ENCODE assay signal across 8 cellular contexts in the genomic region with DNA sequence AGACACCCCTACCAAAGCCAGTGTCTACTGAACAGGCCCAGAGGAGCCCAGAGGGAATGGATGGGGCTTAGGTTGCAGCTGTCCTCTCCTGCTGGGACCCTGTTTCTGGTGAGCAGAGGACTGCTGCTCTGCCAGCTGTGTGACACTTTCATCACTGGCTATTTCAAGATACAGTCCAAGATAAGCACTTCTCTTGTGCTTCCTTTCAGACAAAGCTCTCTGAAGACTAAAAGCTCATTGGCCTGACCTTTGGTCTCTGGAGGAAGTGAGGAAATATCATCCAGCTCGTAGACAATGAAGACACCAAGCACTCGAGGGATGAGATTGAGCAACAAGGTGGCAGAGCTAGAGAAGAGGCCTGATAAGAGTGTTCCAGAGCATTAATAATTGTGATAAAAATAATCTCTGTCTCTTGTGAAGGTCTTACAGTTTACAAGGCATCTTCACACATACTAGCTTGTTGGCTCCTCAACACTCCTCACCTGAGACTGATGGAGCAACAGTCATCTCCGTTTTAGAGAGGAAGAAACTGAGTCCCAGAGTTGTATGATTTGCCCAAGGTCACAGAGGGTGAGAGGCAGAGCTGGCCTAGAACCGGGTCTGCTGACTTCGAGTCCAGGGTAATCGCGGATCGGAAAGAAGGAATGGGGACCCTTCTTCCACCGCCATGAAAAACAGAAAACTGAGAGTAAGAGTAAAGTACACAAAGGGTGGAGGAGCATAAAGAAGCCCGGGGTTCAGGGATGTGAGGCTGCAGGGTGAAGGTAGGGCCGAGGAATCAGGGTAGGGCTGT. TPM values are rescaled to one million over a fixed set of nuclear protein-coding genes. Genes with fewer than 3 reads are reported as not detected.
DNase-seq lines count a peak whose midpoint lies in the region; ATAC-seq, FAIRE-seq and TF ChIP-seq lines count a peak whose summit lies in the region.

No MANE protein-coding gene starts in this region.

- peaks cover 40% of the 10 kb centered on the region for H3K4me1 Mint-ChIP-seq in activated naive CD8-positive, alpha-beta T cell (ENCODE audit: low read depth)

- H3K4me3 ChIP-seq in Loucy (ENCODE audit: low read length, poor library complexity, severe bottlenecking) (peak overlapping the region; percentile 84), right cardiac atrium (ENCODE audit: low read length) (peak overlapping the region; percentile 55)

- H3K27me3 ChIP-seq in Loucy (ENCODE audit: insufficient read depth, low read length, poor library complexity, severe bottlenecking) (no peaks in the 10 kb centered on the region), right cardiac atrium (ENCODE audit: control insufficient read depth, insufficient read depth) (no peaks in the 10 kb centered on the region)

- H3K27me3 Mint-ChIP-seq in activated naive CD8-positive, alpha-beta T cell, result no peaks in the 10 kb centered on the region

- H3K9me3 Mint-ChIP-seq in activated naive CD8-positive, alpha-beta T cell (ENCODE audit: low read depth), result no peaks in the 10 kb centered on the region

- no peaks in the 10 kb centered on the region for H3K9me3 ChIP-seq in Loucy (ENCODE audit: insufficient read depth, low read depth, low read length)
- no peaks in the 10 kb centered on the region for H3K9me3 ChIP-seq in right cardiac atrium (ENCODE audit: control insufficient read depth, low read length)

- peak; percentile 52 for DNase-seq in DMS53 (lab: John Stamatoyannopoulos, UW)
- no peak for DNase-seq in DMS53 treated with DMSO at 0.1 percent for 48 hours (lab: John Stamatoyannopoulos, UW; ENCODE audit: unreplicated experiment)
- no peak for DNase-seq in right cardiac atrium
- peak; percentile 20 for DNase-seq in putamen (ENCODE audit: low spot score)
- no peak for DNase-seq in H54 (ENCODE audit: insufficient read length, low spot score)

- WGBS in right cardiac atrium, result 3% methylated on average over 11 of the region's 11 CpGs

- intact Hi-C loops in right cardiac atrium (cut with DNase I), result loop anchor here in 1 of 4 donors (5.0 kb wide), 1 partner anchor 100 kb away; no protein-coding TSS in a partner anchor

- H4K20me1 ChIP-seq in Loucy (ENCODE audit: insufficient read depth, low read length, poor library complexity, severe bottlenecking), result no peaks in the 10 kb centered on the region

- no peaks in the 10 kb centered on the region for H3K36me3 ChIP-seq in Loucy (ENCODE audit: insufficient read depth, low read length)

- 0 out of 2 replicates have a peak, but pooled peaks cover 8% of the 10 kb centered on the region for H3K79me2 ChIP-seq in Loucy (ENCODE audit: insufficient read depth, low read length)

- peak overlapping the region; percentile 97 for H3K4me2 ChIP-seq in Loucy (ENCODE audit: low read depth, low read length, poor library complexity, severe bottlenecking)

- peaks cover 27% of the 10 kb centered on the region for H3K4me1 ChIP-seq in Loucy (ENCODE audit: insufficient read depth, low read length, poor library complexity, severe bottlenecking)
- H3K4me1 ChIP-seq in right cardiac atrium (ENCODE audit: control insufficient read depth, insufficient read depth, low read length), result no peaks in the 10 kb centered on the region

- peak overlapping the region; percentile 78 for H2AFZ ChIP-seq in Loucy (ENCODE audit: low read length)

- TF ChIP-seq CTCF in Loucy (conservative IDR thresholded peaks at IDR 0.05; ENCODE audit: low read length), result no peak

- H3K9me2 ChIP-seq in Loucy (replicated peaks; ENCODE audit: low read depth, low read length), result no peaks in the 10 kb centered on the region

- no peaks in the 10 kb centered on the region for H3F3A ChIP-seq in Loucy (ENCODE audit: low read depth)

- H3K4me3 Mint-ChIP-seq in activated naive CD8-positive, alpha-beta T cell, result peak overlapping the region; percentile 98

- no peak for FAIRE-seq in H54 (lab: Jason Lieb, UNC)

- ATAC-seq in right cardiac atrium (peak; percentile 3 to 38), GM21737 (IDR thresholded peaks at IDR 0.05; ENCODE audit: unreplicated experiment) (no peak)

- peak overlapping the region; percentile 85 for H3K9ac ChIP-seq in Loucy (ENCODE audit: low read depth, low read length, poor library complexity, severe bottlenecking)

- peak overlapping the region; percentile 99 for H3K27ac Mint-ChIP-seq in activated naive CD8-positive, alpha-beta T cell

- H3K27ac ChIP-seq in right cardiac atrium (ENCODE audit: low read length), result peak overlapping the region; percentile 56

- peaks cover 2% of the 10 kb centered on the region for H3K36me3 Mint-ChIP-seq in activated naive CD8-positive, alpha-beta T cell

- TF ChIP-seq POLR2A in H54 (IDR thresholded peaks at IDR 0.05; ENCODE audit: low read depth, low read length), result no peak

RNA-seq across cellular contexts. Expression of a gene that starts 0.7 kb away (rescaled TPM):
- total RNA-seq in right cardiac atrium, result 1 to 10 TPM; 3.9 to 5.6 (median 4.2) TPM
- 2.0 TPM for polyA plus RNA-seq in right cardiac atrium

RNA-seq across cellular contexts. Expression of a gene that starts 24.4 kb away (rescaled TPM):
- 1 to 10 TPM in 3 of 4 donors, under 1 TPM in 1; 0.78 to 4.3 (median 2.7) TPM for total RNA-seq in right cardiac atrium
- 2.2 TPM for polyA plus RNA-seq in right cardiac atrium

RNA-seq across cellular contexts. Expression of a gene that starts 48.8 kb away (rescaled TPM):
- under 1 TPM; 0.24 to 0.48 (median 0.41) TPM for total RNA-seq in right cardiac atrium
- 0.36 TPM for polyA plus RNA-seq in right cardiac atrium

Comparison
In these comparisons a context has a peak if more than half of its experiments do, and no peak if none do; other contexts are left out.
1. DNase-seq: peak in DMS53 (single experiment) and putamen (single experiment); none in DMS53 treated with DMSO at 0.1 percent for 48 hours (single experiment), right cardiac atrium (0 of 3) and H54 (single experiment).